In the genomic region with DNA sequence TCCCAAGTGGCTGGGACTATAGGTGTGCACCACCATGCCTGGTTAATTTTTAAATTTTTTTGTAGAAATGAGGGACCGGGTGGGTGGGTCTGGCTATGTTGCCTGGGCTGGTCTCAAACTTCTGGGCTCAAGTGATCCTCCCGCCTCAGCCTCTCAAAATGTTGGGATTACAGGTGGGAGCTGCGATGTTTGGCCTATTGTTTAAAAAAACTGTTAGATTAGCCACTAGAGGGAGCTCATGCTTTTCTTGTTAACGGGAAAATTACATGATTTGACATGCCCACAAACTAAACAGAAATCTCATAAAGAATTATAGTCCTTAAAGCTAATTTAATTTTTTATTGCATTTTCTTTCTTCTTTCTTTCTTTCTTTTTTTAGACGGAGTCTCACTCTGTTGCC, we compare ENCODE assay signal across 8 cellular contexts. TPM values are rescaled to one million over a fixed set of nuclear protein-coding genes. Genes with fewer than 3 reads are reported as not detected.
DNase-seq lines count a peak whose midpoint lies in the region; TF ChIP-seq lines count a peak whose summit lies in the region.

No MANE protein-coding gene starts in this region.

- no peaks in the 10 kb centered on the region for H3K4me1 ChIP-seq in effector memory CD4-positive, alpha-beta T cell (ENCODE audit: control insufficient read depth, insufficient read depth, low read length, poor library complexity, severe bottlenecking)

- CTCF ChIA-PET in AG04450 (lab: Charles Lee): interaction anchor here (0.6 to 6.2 kb wide), 48 partner anchors 8 to 844 kb away, joined by 3 to 163 read pairs (median 5); a partner anchor contains a TSS

- TF ChIP-seq CTCF in AG04450 (IDR thresholded peaks at IDR 0.05; ENCODE audit: low read depth, low read length) (peak; percentile 63), GM10266 (IDR thresholded peaks at IDR 0.05; ENCODE audit: control insufficient read depth, insufficient read depth, low read depth, missing control alignments) (peak; percentile 61), WERI-Rb-1 (IDR thresholded peaks at IDR 0.05; ENCODE audit: low read depth, low read length) (peak; percentile 29; the same call in 1 of the 2 replicates)

- POLR2A ChIA-PET in AG04450 (lab: Yijun Ruan, JAX): interaction anchor here (0.6 to 0.7 kb wide), 2 partner anchors 71 to 1184 kb away, joined by 3 to 6 read pairs; no protein-coding TSS in a partner anchor

- H3K36me3 ChIP-seq in WERI-Rb-1: no peaks in the 10 kb centered on the region
- no peaks in the 10 kb centered on the region for H3K36me3 ChIP-seq in effector memory CD4-positive, alpha-beta T cell (ENCODE audit: control insufficient read depth, insufficient read depth, low read length)

- H3K4me3 ChIP-seq in AG04450 (ENCODE audit: low read depth, low read length) (no peak overlapping the region), WERI-Rb-1 (ENCODE audit: low read depth, low read length) (no peak overlapping the region)
- no peak overlapping the region for H3K4me3 ChIP-seq in effector memory CD4-positive, alpha-beta T cell (ENCODE audit: insufficient read depth, low read depth, low read length, poor library complexity, severe bottlenecking)

- H3K27me3 ChIP-seq in AG04450 (ENCODE audit: control insufficient read depth, insufficient read depth, low read length) (no peaks in the 10 kb centered on the region), WERI-Rb-1 (ENCODE audit: insufficient read depth, low read depth, severe bottlenecking) (no peaks in the 10 kb centered on the region)
- no peaks in the 10 kb centered on the region for H3K27me3 ChIP-seq in effector memory CD4-positive, alpha-beta T cell (replicated peaks; ENCODE audit: control insufficient read depth, insufficient read depth, low read length, poor library complexity, severe bottlenecking)

- DNase-seq in AG04450 (ENCODE audit: low read depth, low spot score): no peak
- peak; percentile 40 for DNase-seq in GM10266 (ENCODE audit: extremely low spot score)
- peak; percentile 51 for DNase-seq in NCI-H2029 treated with DMSO at 0.1 percent for 48 hours (lab: John Stamatoyannopoulos, UW)
- no peak for DNase-seq in WERI-Rb-1
- peak; percentile 14 for DNase-seq in hepatic stellate cell (ENCODE audit: low spot score)
- DNase-seq in stromal cell of bone marrow (ENCODE audit: low read depth): peak; percentile 32
- DNase-seq in cortex of kidney (lab: John Stamatoyannopoulos, UW): no peak
- DNase-seq in effector memory CD4-positive, alpha-beta T cell: no peak

- H3K27ac ChIP-seq in AG04450 (ENCODE audit: low read depth, low read length) (no peak overlapping the region), WERI-Rb-1 (no peak overlapping the region)
- no peak overlapping the region for H3K27ac ChIP-seq in effector memory CD4-positive, alpha-beta T cell (ENCODE audit: insufficient read depth, low read length, poor library complexity, severe bottlenecking)

- H3K9me3 ChIP-seq in AG04450 (ENCODE audit: control insufficient read depth, insufficient read depth, low read length): no peaks in the 10 kb centered on the region
- H3K9me3 ChIP-seq in WERI-Rb-1 (ENCODE audit: severe bottlenecking): no peaks in the 10 kb centered on the region
- no peaks in the 10 kb centered on the region for H3K9me3 ChIP-seq in effector memory CD4-positive, alpha-beta T cell (ENCODE audit: control insufficient read depth, low read length)

RNA-seq across cellular contexts. Expression of a gene that starts 5.0 kb away (rescaled TPM):
- polyA plus RNA-seq in AG04450 (2011; rRNA removed): 28.0 and 40.1 TPM in 2 replicates
- polyA minus RNA-seq in AG04450 (2011; rRNA and poly(A)+ RNA removed): 18.1 and 27.5 TPM in 2 replicates

RNA-seq across cellular contexts. Expression of a gene that starts 11.6 kb away (rescaled TPM):
- not detected in 2 replicates for polyA plus RNA-seq in AG04450 (2011; rRNA removed)
- polyA minus RNA-seq in AG04450 (2011; rRNA and poly(A)+ RNA removed): not detected in 2 replicates

RNA-seq across cellular contexts. Expression of a gene that starts 27.6 kb away (rescaled TPM):
- 3.0 TPM in 2 replicates for polyA plus RNA-seq in AG04450 (2011; rRNA removed)
- polyA minus RNA-seq in AG04450 (2011; rRNA and poly(A)+ RNA removed): 0.23 and 0.26 TPM in 2 replicates

RNA-seq across cellular contexts. Expression of a gene that starts 40.1 kb away (rescaled TPM):
- 0.05 and 0.09 TPM in 2 replicates for polyA plus RNA-seq in AG04450 (2011; rRNA removed)
- polyA minus RNA-seq in AG04450 (2011; rRNA and poly(A)+ RNA removed): not detected in 2 replicates

RNA-seq across cellular contexts. Expression of a gene that starts 54.9 kb away (rescaled TPM):
- 13.2 and 14.7 TPM in 2 replicates for polyA plus RNA-seq in AG04450 (2011; rRNA removed)
- polyA minus RNA-seq in AG04450 (2011; rRNA and poly(A)+ RNA removed): 8.3 and 8.9 TPM in 2 replicates

Comparison
In these comparisons a context has a peak if more than half of its experiments do, and no peak if none do; other contexts are left out.
1. DNase-seq: peak in GM10266 (single experiment), NCI-H2029 treated with DMSO at 0.1 percent for 48 hours (single experiment), hepatic stellate cell (single experiment) and stromal cell of bone marrow (single experiment); none in AG04450 (single experiment), WERI-Rb-1 (single experiment), cortex of kidney (single experiment) and effector memory CD4-positive, alpha-beta T cell (0 of 3).
2. Peak in every context shown above with its lines, with median percentiles within 50 percentile points of each other: CTCF ChIP-seq.